ENCODE assay signal across 1 cellular context in genomic region chr10:102831322-102832071, GRCh38.
TF ChIP-seq lines count a peak whose summit lies in the region.

No MANE protein-coding gene starts in this region.

TF ChIP-seq in HepG2, 621 proteins besides CTCF, POLR2A, EP300 and RAD21 (continues in another document):
- TF ChIP-seq NFE2L2 (IDR thresholded peaks at IDR 0.05; ENCODE audit: low read length) (no peak), MXI1 (IDR thresholded peaks at IDR 0.05; ENCODE audit: borderline replicate concordance, low read depth, low read length) (peak; percentile 68; the same call in 1 of the 3 replicates), ZNF687 (CRISPR knock-in tag; IDR thresholded peaks at IDR 0.05) (peak; percentile 51), TBP (CRISPR knock-in tag; IDR thresholded peaks at IDR 0.05) (no peak), MED1 (CRISPR knock-in tag; IDR thresholded peaks at IDR 0.05) (peak; percentile 41; the same call in 1 of the 2 replicates), ZNF329 (CRISPR knock-in tag; IDR thresholded peaks at IDR 0.05; ENCODE audit: low read depth) (no peak), ARID4A (CRISPR knock-in tag; IDR thresholded peaks at IDR 0.05; ENCODE audit: borderline replicate concordance) (peak; percentile 39; the same call in 1 of the 2 replicates), ZMAT3 (CRISPR knock-in tag; conservative IDR thresholded peaks at IDR 0.05) (no peak), BHLHE40 (IDR thresholded peaks at IDR 0.05; ENCODE audit: low read length) (peak; percentile 6; the same call in 1 of the 2 replicates), HNF4A (CRISPR knock-in tag; IDR thresholded peaks at IDR 0.05) (peak; percentile 39; the same call in 1 of the 2 replicates), PHF8 (CRISPR knock-in tag; IDR thresholded peaks at IDR 0.05) (no peak), STAT5B (CRISPR knock-in tag; IDR thresholded peaks at IDR 0.05) (no peak), FOSL2 (CRISPR knock-in tag; IDR thresholded peaks at IDR 0.05) (0 out of 2 replicates have a peak, but pooled peaks have one; percentile 6), ZNF747 (CRISPR knock-in tag; IDR thresholded peaks at IDR 0.05; ENCODE audit: borderline replicate concordance) (no peak), ELF3 (CRISPR knock-in tag; IDR thresholded peaks at IDR 0.05) (peak; percentile 39; the same call in 1 of the 2 replicates), PAXIP1 (CRISPR knock-in tag; conservative IDR thresholded peaks at IDR 0.05) (0 out of 2 replicates have a peak, but pooled peaks have one; percentile 48), RXRB (CRISPR knock-in tag; IDR thresholded peaks at IDR 0.05; ENCODE audit: borderline replicate concordance) (peak; percentile 31; the same call in 1 of the 2 replicates), RNF2 (conservative IDR thresholded peaks at IDR 0.05; ENCODE audit: low read depth) (no peak), MNT (IDR thresholded peaks at IDR 0.05) (peak; percentile 49; the same call in 1 of the 2 replicates), ZNF317 (CRISPR knock-in tag; IDR thresholded peaks at IDR 0.05) (no peak), TEAD3 (CRISPR knock-in tag; optimal IDR thresholded peaks at IDR 0.05; ENCODE audit: borderline replicate concordance) (peak; percentile 18), ZNF292 (CRISPR knock-in tag; IDR thresholded peaks at IDR 0.05; ENCODE audit: borderline replicate concordance, low read depth) (peak; percentile 43; the same call in 1 of the 2 replicates), HNF1B (CRISPR knock-in tag; IDR thresholded peaks at IDR 0.05) (no peak), SOX6 (IDR thresholded peaks at IDR 0.05) (no peak), SOX6 (CRISPR knock-in tag; IDR thresholded peaks at IDR 0.05) (peak; percentile 21; the same call in 1 of the 2 replicates), RARA (CRISPR knock-in tag; IDR thresholded peaks at IDR 0.05) (peak; percentile 42; the same call in 1 of the 2 replicates), TOPORS (CRISPR knock-in tag; IDR thresholded peaks at IDR 0.05) (no peak), ZNF558 (CRISPR knock-in tag; IDR thresholded peaks at IDR 0.05; ENCODE audit: borderline replicate concordance) (no peak), ZSCAN29 (CRISPR knock-in tag; conservative IDR thresholded peaks at IDR 0.05) (no peak), ZBTB46 (CRISPR knock-in tag; IDR thresholded peaks at IDR 0.05; ENCODE audit: borderline replicate concordance) (no peak), ARID5B (CRISPR knock-in tag; IDR thresholded peaks at IDR 0.05) (peak; percentile 26; the same call in 1 of the 2 replicates), MYC (CRISPR knock-in tag; IDR thresholded peaks at IDR 0.05; ENCODE audit: borderline replicate concordance) (peak; percentile 56; the same call in 1 of the 2 replicates), BCL3 (CRISPR knock-in tag; IDR thresholded peaks at IDR 0.05) (no peak), GATAD1 (CRISPR knock-in tag; IDR thresholded peaks at IDR 0.05) (0 out of 2 replicates have a peak, but pooled peaks have one; percentile 17), SNAI1 (CRISPR knock-in tag; IDR thresholded peaks at IDR 0.05; ENCODE audit: borderline replicate concordance) (no peak)
